ENCODE assay signal across 1 cellular context in the genomic region with DNA sequence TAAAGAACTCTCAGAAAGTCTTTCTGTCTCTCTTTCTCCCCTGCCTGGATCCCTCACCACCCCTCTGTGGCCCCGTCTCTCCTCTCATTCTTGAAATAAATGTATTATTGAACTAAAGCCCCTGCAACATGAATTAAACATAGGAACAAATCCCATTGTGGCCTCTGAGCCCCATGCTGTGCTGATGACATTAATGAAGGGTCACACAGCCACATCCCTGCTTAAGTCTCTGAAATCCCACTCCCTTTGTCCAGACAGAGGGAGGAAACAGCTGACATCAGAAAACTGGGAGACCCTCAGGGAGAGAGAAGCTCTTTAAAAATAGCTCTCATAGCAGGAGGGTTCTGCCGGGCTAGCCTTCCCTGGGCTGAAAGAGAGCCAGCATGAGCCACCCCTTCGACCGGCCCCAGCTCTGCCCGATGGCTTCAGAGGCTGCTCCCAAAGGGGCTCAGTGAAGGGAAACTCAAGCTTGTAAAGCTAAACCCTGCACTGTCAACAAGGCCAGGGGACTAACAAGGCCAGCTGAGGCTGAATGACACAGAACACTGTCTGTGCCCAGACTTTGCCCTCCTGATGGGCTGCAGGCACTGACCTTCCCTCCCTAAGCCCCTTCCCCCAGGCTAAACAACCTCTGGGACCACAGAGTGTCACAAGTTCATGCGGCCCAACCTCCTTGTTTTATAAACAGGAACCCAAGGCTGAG.
TF ChIP-seq lines count a peak whose summit lies in the region.

No MANE protein-coding gene starts in this region.

TF ChIP-seq in HepG2, 621 proteins besides CTCF, POLR2A, EP300 and RAD21 (continued from another document and continues in another):
- TF ChIP-seq, protein P1, sequence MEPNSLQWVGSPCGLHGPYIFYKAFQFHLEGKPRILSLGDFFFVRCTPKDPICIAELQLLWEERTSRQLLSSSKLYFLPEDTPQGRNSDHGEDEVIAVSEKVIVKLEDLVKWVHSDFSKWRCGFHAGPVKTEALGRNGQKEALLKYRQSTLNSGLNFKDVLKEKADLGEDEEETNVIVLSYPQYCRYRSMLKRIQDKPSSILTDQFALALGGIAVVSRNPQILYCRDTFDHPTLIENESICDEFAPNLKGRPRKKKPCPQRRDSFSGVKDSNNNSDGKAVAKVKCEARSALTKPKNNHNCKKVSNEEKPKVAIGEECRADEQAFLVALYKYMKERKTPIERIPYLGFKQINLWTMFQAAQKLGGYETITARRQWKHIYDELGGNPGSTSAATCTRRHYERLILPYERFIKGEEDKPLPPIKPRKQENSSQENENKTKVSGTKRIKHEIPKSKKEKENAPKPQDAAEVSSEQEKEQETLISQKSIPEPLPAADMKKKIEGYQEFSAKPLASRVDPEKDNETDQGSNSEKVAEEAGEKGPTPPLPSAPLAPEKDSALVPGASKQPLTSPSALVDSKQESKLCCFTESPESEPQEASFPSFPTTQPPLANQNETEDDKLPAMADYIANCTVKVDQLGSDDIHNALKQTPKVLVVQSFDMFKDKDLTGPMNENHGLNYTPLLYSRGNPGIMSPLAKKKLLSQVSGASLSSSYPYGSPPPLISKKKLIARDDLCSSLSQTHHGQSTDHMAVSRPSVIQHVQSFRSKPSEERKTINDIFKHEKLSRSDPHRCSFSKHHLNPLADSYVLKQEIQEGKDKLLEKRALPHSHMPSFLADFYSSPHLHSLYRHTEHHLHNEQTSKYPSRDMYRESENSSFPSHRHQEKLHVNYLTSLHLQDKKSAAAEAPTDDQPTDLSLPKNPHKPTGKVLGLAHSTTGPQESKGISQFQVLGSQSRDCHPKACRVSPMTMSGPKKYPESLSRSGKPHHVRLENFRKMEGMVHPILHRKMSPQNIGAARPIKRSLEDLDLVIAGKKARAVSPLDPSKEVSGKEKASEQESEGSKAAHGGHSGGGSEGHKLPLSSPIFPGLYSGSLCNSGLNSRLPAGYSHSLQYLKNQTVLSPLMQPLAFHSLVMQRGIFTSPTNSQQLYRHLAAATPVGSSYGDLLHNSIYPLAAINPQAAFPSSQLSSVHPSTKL (CRISPR knock-in tag; IDR thresholded peaks at IDR 0.05), result peak; percentile 25; the same call in 1 of the 2 replicates
- TF ChIP-seq ZBTB21 (CRISPR knock-in tag; IDR thresholded peaks at IDR 0.05), result no peak
- no peak for TF ChIP-seq CEBPG (CRISPR knock-in tag; IDR thresholded peaks at IDR 0.05)
- no peak for TF ChIP-seq NR2F6 (IDR thresholded peaks at IDR 0.05)
- 0 out of 2 replicates have a peak, but pooled peaks have one; percentile 11 for TF ChIP-seq NR2F6 (CRISPR knock-in tag; IDR thresholded peaks at IDR 0.05)
- no peak for TF ChIP-seq MEIS1 (CRISPR knock-in tag; IDR thresholded peaks at IDR 0.05; ENCODE audit: borderline replicate concordance)
- no peak for TF ChIP-seq FOXP1 (IDR thresholded peaks at IDR 0.05)
- TF ChIP-seq FOXP1 (CRISPR knock-in tag; IDR thresholded peaks at IDR 0.05), result 0 out of 2 replicates have a peak, but pooled peaks have one; percentile 10
- 0 out of 2 replicates have a peak, but pooled peaks have one; percentile 5 for TF ChIP-seq ZNF629 (CRISPR knock-in tag; conservative IDR thresholded peaks at IDR 0.05)
- TF ChIP-seq ESRRA (CRISPR knock-in tag; IDR thresholded peaks at IDR 0.05; ENCODE audit: low read depth), result 0 out of 2 replicates have a peak, but pooled peaks have one; percentile 30
- TF ChIP-seq, protein P2, sequence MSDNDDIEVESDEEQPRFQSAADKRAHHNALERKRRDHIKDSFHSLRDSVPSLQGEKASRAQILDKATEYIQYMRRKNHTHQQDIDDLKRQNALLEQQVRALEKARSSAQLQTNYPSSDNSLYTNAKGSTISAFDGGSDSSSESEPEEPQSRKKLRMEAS (IDR thresholded peaks at IDR 0.05), result no peak
- TF ChIP-seq, protein P3, sequence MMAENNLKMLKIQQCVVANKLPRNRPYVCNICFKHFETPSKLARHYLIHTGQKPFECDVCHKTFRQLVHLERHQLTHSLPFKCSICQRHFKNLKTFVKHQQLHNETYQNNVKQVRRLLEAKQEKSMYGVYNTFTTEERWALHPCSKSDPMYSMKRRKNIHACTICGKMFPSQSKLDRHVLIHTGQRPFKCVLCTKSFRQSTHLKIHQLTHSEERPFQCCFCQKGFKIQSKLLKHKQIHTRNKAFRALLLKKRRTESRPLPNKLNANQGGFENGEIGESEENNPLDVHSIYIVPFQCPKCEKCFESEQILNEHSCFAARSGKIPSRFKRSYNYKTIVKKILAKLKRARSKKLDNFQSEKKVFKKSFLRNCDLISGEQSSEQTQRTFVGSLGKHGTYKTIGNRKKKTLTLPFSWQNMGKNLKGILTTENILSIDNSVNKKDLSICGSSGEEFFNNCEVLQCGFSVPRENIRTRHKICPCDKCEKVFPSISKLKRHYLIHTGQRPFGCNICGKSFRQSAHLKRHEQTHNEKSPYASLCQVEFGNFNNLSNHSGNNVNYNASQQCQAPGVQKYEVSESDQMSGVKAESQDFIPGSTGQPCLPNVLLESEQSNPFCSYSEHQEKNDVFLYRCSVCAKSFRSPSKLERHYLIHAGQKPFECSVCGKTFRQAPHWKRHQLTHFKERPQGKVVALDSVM (CRISPR knock-in tag; IDR thresholded peaks at IDR 0.05), result peak; percentile 23; the same call in 1 of the 2 replicates
- TF ChIP-seq, protein P4, sequence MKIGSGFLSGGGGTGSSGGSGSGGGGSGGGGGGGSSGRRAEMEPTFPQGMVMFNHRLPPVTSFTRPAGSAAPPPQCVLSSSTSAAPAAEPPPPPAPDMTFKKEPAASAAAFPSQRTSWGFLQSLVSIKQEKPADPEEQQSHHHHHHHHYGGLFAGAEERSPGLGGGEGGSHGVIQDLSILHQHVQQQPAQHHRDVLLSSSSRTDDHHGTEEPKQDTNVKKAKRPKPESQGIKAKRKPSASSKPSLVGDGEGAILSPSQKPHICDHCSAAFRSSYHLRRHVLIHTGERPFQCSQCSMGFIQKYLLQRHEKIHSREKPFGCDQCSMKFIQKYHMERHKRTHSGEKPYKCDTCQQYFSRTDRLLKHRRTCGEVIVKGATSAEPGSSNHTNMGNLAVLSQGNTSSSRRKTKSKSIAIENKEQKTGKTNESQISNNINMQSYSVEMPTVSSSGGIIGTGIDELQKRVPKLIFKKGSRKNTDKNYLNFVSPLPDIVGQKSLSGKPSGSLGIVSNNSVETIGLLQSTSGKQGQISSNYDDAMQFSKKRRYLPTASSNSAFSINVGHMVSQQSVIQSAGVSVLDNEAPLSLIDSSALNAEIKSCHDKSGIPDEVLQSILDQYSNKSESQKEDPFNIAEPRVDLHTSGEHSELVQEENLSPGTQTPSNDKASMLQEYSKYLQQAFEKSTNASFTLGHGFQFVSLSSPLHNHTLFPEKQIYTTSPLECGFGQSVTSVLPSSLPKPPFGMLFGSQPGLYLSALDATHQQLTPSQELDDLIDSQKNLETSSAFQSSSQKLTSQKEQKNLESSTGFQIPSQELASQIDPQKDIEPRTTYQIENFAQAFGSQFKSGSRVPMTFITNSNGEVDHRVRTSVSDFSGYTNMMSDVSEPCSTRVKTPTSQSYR (CRISPR knock-in tag; IDR thresholded peaks at IDR 0.05; ENCODE audit: borderline replicate concordance), result peak; percentile 40; the same call in 1 of the 2 replicates
- TF ChIP-seq STAT5B (CRISPR knock-in tag; IDR thresholded peaks at IDR 0.05), result no peak
- peak; percentile 71; the same call in 1 of the 2 replicates for TF ChIP-seq ZNF292 (CRISPR knock-in tag; IDR thresholded peaks at IDR 0.05; ENCODE audit: borderline replicate concordance, low read depth)
- no peak for TF ChIP-seq ZNF768 (CRISPR knock-in tag; IDR thresholded peaks at IDR 0.05)
- no peak for TF ChIP-seq NBN (conservative IDR thresholded peaks at IDR 0.05)
- no peak for TF ChIP-seq NR1H2 (CRISPR knock-in tag; IDR thresholded peaks at IDR 0.05; ENCODE audit: borderline replicate concordance, low read depth)
- TF ChIP-seq, protein P5, sequence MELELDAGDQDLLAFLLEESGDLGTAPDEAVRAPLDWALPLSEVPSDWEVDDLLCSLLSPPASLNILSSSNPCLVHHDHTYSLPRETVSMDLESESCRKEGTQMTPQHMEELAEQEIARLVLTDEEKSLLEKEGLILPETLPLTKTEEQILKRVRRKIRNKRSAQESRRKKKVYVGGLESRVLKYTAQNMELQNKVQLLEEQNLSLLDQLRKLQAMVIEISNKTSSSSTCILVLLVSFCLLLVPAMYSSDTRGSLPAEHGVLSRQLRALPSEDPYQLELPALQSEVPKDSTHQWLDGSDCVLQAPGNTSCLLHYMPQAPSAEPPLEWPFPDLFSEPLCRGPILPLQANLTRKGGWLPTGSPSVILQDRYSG (CRISPR knock-in tag; IDR thresholded peaks at IDR 0.05), result no peak
- TF ChIP-seq, protein P6, sequence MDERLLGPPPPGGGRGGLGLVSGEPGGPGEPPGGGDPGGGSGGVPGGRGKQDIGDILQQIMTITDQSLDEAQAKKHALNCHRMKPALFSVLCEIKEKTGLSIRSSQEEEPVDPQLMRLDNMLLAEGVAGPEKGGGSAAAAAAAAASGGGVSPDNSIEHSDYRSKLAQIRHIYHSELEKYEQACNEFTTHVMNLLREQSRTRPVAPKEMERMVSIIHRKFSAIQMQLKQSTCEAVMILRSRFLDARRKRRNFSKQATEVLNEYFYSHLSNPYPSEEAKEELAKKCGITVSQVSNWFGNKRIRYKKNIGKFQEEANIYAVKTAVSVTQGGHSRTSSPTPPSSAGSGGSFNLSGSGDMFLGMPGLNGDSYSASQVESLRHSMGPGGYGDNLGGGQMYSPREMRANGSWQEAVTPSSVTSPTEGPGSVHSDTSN (CRISPR knock-in tag; IDR thresholded peaks at IDR 0.05), result no peak
- TF ChIP-seq HNF4A (CRISPR knock-in tag; IDR thresholded peaks at IDR 0.05), result peak; percentile 82
- TF ChIP-seq ZNF563 (CRISPR knock-in tag; IDR thresholded peaks at IDR 0.05), result no peak
- TF ChIP-seq ZNF616 (CRISPR knock-in tag; IDR thresholded peaks at IDR 0.05; ENCODE audit: low read depth), result no peak
- TF ChIP-seq, protein P7, sequence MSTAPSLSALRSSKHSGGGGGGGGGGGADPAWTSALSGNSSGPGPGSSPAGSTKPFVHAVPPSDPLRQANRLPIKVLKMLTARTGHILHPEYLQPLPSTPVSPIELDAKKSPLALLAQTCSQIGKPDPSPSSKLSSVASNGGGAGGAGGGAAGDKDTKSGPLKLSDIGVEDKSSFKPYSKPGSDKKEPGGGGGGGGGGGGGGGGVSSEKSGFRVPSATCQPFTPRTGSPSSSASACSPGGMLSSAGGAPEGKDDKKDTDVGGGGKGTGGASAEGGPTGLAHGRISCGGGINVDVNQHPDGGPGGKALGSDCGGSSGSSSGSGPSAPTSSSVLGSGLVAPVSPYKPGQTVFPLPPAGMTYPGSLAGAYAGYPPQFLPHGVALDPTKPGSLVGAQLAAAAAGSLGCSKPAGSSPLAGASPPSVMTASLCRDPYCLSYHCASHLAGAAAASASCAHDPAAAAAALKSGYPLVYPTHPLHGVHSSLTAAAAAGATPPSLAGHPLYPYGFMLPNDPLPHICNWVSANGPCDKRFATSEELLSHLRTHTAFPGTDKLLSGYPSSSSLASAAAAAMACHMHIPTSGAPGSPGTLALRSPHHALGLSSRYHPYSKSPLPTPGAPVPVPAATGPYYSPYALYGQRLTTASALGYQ (CRISPR knock-in tag; IDR thresholded peaks at IDR 0.05), result no peak
- TF ChIP-seq NR3C1 (CRISPR knock-in tag; IDR thresholded peaks at IDR 0.05), result no peak
- peak; percentile 67; the same call in 1 of the 2 replicates for TF ChIP-seq SALL1 (CRISPR knock-in tag; IDR thresholded peaks at IDR 0.05)
- TF ChIP-seq, protein P8, sequence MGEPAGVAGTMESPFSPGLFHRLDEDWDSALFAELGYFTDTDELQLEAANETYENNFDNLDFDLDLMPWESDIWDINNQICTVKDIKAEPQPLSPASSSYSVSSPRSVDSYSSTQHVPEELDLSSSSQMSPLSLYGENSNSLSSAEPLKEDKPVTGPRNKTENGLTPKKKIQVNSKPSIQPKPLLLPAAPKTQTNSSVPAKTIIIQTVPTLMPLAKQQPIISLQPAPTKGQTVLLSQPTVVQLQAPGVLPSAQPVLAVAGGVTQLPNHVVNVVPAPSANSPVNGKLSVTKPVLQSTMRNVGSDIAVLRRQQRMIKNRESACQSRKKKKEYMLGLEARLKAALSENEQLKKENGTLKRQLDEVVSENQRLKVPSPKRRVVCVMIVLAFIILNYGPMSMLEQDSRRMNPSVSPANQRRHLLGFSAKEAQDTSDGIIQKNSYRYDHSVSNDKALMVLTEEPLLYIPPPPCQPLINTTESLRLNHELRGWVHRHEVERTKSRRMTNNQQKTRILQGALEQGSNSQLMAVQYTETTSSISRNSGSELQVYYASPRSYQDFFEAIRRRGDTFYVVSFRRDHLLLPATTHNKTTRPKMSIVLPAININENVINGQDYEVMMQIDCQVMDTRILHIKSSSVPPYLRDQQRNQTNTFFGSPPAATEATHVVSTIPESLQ (CRISPR knock-in tag; conservative IDR thresholded peaks at IDR 0.05), result no peak
- no peak for TF ChIP-seq ZNF496 (CRISPR knock-in tag; IDR thresholded peaks at IDR 0.05; ENCODE audit: insufficient replicate concordance)
- TF ChIP-seq ZFX (CRISPR knock-in tag; IDR thresholded peaks at IDR 0.05; ENCODE audit: low read depth), result 0 out of 2 replicates have a peak, but pooled peaks have one; percentile 36
- no peak for TF ChIP-seq HMG20B (CRISPR knock-in tag; conservative IDR thresholded peaks at IDR 0.05)
- TF ChIP-seq, protein P9, sequence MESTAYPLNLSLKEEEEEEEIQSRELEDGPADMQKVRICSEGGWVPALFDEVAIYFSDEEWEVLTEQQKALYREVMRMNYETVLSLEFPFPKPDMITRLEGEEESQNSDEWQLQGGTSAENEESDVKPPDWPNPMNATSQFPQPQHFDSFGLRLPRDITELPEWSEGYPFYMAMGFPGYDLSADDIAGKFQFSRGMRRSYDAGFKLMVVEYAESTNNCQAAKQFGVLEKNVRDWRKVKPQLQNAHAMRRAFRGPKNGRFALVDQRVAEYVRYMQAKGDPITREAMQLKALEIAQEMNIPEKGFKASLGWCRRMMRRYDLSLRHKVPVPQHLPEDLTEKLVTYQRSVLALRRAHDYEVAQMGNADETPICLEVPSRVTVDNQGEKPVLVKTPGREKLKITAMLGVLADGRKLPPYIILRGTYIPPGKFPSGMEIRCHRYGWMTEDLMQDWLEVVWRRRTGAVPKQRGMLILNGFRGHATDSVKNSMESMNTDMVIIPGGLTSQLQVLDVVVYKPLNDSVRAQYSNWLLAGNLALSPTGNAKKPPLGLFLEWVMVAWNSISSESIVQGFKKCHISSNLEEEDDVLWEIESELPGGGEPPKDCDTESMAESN (CRISPR knock-in tag; conservative IDR thresholded peaks at IDR 0.05), result no peak
- TF ChIP-seq FOXA3 (CRISPR knock-in tag; IDR thresholded peaks at IDR 0.05), result peak; percentile 64
- TF ChIP-seq, protein P10, sequence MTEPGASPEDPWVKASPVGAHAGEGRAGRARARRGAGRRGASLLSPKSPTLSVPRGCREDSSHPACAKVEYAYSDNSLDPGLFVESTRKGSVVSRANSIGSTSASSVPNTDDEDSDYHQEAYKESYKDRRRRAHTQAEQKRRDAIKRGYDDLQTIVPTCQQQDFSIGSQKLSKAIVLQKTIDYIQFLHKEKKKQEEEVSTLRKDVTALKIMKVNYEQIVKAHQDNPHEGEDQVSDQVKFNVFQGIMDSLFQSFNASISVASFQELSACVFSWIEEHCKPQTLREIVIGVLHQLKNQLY (CRISPR knock-in tag; IDR thresholded peaks at IDR 0.05), result no peak
- peak; percentile 21; the same call in 1 of the 2 replicates for TF ChIP-seq PITX1 (CRISPR knock-in tag; IDR thresholded peaks at IDR 0.05)
- TF ChIP-seq, protein P11, sequence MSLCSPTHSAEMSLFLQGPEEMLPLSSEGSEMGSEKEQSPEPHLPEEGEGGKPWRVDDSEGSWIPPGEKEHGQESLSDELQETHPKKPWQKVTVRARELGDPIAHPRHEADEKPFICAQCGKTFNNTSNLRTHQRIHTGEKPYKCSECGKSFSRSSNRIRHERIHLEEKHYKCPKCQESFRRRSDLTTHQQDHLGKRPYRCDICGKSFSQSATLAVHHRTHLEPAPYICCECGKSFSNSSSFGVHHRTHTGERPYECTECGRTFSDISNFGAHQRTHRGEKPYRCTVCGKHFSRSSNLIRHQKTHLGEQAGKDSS (CRISPR knock-in tag; IDR thresholded peaks at IDR 0.05; ENCODE audit: borderline replicate concordance, low read depth), result no peak
- TF ChIP-seq KDM6A (CRISPR knock-in tag; IDR thresholded peaks at IDR 0.05; ENCODE audit: low read depth), result 0 out of 2 replicates have a peak, but pooled peaks have one; percentile 19
- 0 out of 2 replicates have a peak, but pooled peaks have one; percentile 80 for TF ChIP-seq ZBTB7A (CRISPR knock-in tag; IDR thresholded peaks at IDR 0.05)
- peak; percentile 16 for TF ChIP-seq TEAD3 (CRISPR knock-in tag; optimal IDR thresholded peaks at IDR 0.05; ENCODE audit: borderline replicate concordance)
